16 cellular contexts compared by ENCODE assay signal in the genomic region with DNA sequence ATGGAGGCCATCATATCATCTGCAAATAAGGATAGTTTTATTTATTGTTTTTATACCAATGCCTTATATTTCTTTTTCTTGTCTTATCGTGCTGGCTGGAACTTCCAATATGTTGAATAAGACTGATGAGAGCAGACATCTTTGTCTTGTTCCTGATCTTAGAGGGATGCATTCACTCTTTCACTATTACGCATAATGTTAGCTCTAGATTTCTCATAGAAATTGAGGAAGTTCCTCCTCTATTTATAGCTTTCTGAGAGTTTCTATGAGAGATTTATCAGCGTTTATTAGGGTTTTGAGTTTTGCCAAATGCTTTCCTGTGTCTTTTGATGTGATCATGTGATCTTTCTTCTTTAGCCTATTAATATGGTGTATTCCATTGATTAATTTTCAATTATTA.
"Had no signal": no experiment of that assay in that cellular context is flagged by ENCODE, and none has a peak within 500 bp of the region (broad histone marks: within the 10 kb centered on the region; RNA-seq: fewer than 3 reads in every experiment).

No MANE protein-coding gene starts in this region.

- H3K27ac ChIP-seq: ascending aorta, colonic mucosa, spleen, thyroid gland, WERI-Rb-1 had no signal

- H3K36me3 Mint-ChIP-seq: activated naive CD4-positive, alpha-beta T cell treated with anti-CD3 and anti-CD28 coated beads, Interleukin-2, amount 50 U/mL, for 24 hours had no signal

- H3K27me3 ChIP-seq: ascending aorta, colonic mucosa, spleen, thyroid gland had no signal

- H3K27ac Mint-ChIP-seq: activated naive CD4-positive, alpha-beta T cell treated with anti-CD3 and anti-CD28 coated beads, Interleukin-2, amount 50 U/mL, for 24 hours had no signal

- H3K4me3 ChIP-seq: ascending aorta, colonic mucosa, lung, spleen, thyroid gland had no signal

- H3K36me3 ChIP-seq: ascending aorta, colonic mucosa, spleen, thyroid gland, WERI-Rb-1 had no signal

- FAIRE-seq: kidney had no signal

- DNase-seq: activated CD4-positive, alpha-beta T cell treated with anti-CD3 and anti-CD28 coated beads, Interleukin-2, amount 50 U/mL, for 4 hours; activated gamma-delta T cell; colonic mucosa; foreskin melanocyte; kidney; retina; spleen; stimulated activated naive CD4-positive, alpha-beta T cell treated with Interleukin-2 at 50 U/mL for 16 hours; thyroid gland; WERI-Rb-1 had no signal

- H3K4me1 Mint-ChIP-seq: activated naive CD4-positive, alpha-beta T cell treated with anti-CD3 and anti-CD28 coated beads, Interleukin-2, amount 50 U/mL, for 24 hours; central memory CD8-positive, alpha-beta T cell had no signal

- H3K4me3 Mint-ChIP-seq: activated naive CD4-positive, alpha-beta T cell treated with anti-CD3 and anti-CD28 coated beads, Interleukin-2, amount 50 U/mL, for 24 hours; central memory CD8-positive, alpha-beta T cell; neural crest cell had no signal

- H3K4me1 ChIP-seq: ascending aorta, colonic mucosa, thyroid gland had no signal

- ATAC-seq: left lobe of liver had no signal

- H3K9me3 ChIP-seq: colonic mucosa, thyroid gland had no signal

- H3K27me3 Mint-ChIP-seq: activated naive CD4-positive, alpha-beta T cell treated with anti-CD3 and anti-CD28 coated beads, Interleukin-2, amount 50 U/mL, for 24 hours; central memory CD8-positive, alpha-beta T cell had no signal
